8 cellular contexts compared by ENCODE assay signal in genomic region chr22:41048791-41049717, GRCh38. TPM values are rescaled to one million over a fixed set of nuclear protein-coding genes. Genes with fewer than 3 reads are reported as not detected.
DNase-seq lines count a peak whose midpoint lies in the region; ATAC-seq lines count a peak whose summit lies in the region.

No MANE protein-coding gene starts in this region.

- H3K27me3 ChIP-seq in adipocyte (replicated peaks; ENCODE audit: control insufficient read depth, insufficient read depth, low read length) (no peaks in the 10 kb centered on the region), right cardiac atrium (ENCODE audit: control insufficient read depth, insufficient read depth) (no peaks in the 10 kb centered on the region)

- H3K9me3 ChIP-seq in adipocyte (ENCODE audit: control insufficient read depth, low read length): no peaks in the 10 kb centered on the region
- H3K9me3 ChIP-seq in right cardiac atrium (ENCODE audit: control insufficient read depth, low read length): no peaks in the 10 kb centered on the region

- intact Hi-C loops in right cardiac atrium (cut with DNase I): no loop called here

- ATAC-seq in right cardiac atrium: peak; percentile 94
- no peak for ATAC-seq in GM21447 (IDR thresholded peaks at IDR 0.05; ENCODE audit: unreplicated experiment)

- H3K27ac ChIP-seq in right cardiac atrium (ENCODE audit: low read length): peak overlapping the region; percentile 13

- peak overlapping the region; percentile 12 for H3K9ac ChIP-seq in adipocyte (ENCODE audit: low read length)

- DNase-seq in ELF-1 (ENCODE audit: low read depth, low spot score) (peak; percentile 96), adipocyte (ENCODE audit: low read depth) (peak; percentile 75), right cardiac atrium (peak; percentile 64 to 89 (median 88)), renal cortical epithelial cell (ENCODE audit: low read depth) (peak; percentile 42), NCI-H2171 (lab: John Stamatoyannopoulos, UW) (no peak), DMS79 treated with DMSO at 0.1 percent for 48 hours (lab: John Stamatoyannopoulos, UW) (no peak)
- DNase-seq in activated naive CD4-positive, alpha-beta T cell (lab: John Stamatoyannopoulos, UW): no peak

- peak overlapping the region; percentile 66 for H3K4me3 ChIP-seq in adipocyte (ENCODE audit: low read length)
- H3K4me3 ChIP-seq in right cardiac atrium (ENCODE audit: low read length): no peak overlapping the region

- WGBS in right cardiac atrium: 38% methylated on average over 31 of the region's 31 CpGs

- H3K4me1 ChIP-seq in adipocyte (ENCODE audit: control insufficient read depth, insufficient read depth, low read length) (peaks cover 19% of the 10 kb centered on the region), right cardiac atrium (ENCODE audit: control insufficient read depth, insufficient read depth, low read length) (peaks cover 2% of the 10 kb centered on the region)

- H3K36me3 ChIP-seq in adipocyte (ENCODE audit: control insufficient read depth, insufficient read depth, low read length, severe bottlenecking): no peaks in the 10 kb centered on the region

RNA-seq across cellular contexts. Expression of gene EP300, which starts 43.3 kb away (rescaled TPM):
- 10 to 100 TPM; 25.6 to 38.0 (median 35.5) TPM for total RNA-seq in right cardiac atrium
- polyA plus RNA-seq in right cardiac atrium: 13.2 TPM
- total RNA-seq in renal cortical epithelial cell: 15.5 and 168 TPM in 2 replicates

Comparison
In these comparisons a context has a peak if more than half of its experiments do, and no peak if none do; other contexts are left out.
1. DNase-seq: peak in ELF-1 (single experiment), adipocyte (single experiment), right cardiac atrium (3 of 3) and renal cortical epithelial cell (single experiment); none in activated naive CD4-positive, alpha-beta T cell (0 of 4), NCI-H2171 (single experiment) and DMS79 treated with DMSO at 0.1 percent for 48 hours (single experiment).